32 cellular contexts compared by ENCODE assay signal in the genomic region with DNA sequence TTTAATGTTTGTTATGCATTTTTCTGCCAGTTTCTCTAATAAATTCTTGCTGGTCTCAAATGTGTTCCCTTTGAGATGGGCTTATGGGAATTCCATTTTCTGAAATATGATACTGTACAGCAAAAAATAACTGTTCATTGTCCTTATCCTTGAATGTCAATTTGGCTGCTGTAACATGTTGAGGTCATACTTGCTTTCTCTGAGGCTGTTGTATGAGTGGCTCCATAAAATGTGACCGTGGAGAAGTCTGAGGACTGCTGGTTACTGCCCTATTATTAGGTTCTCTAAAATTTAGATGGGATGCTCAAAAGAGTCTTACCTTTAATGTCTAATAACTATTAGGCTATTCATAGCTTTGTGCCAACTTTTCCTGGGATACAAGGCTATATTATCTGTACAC.
"Had no signal": no experiment of that assay in that cellular context is flagged by ENCODE, and none has a peak within 500 bp of the region (broad histone marks: within the 10 kb centered on the region; RNA-seq: fewer than 3 reads in every experiment).

No MANE protein-coding gene starts in this region.

- H3K27ac ChIP-seq: body of pancreas, breast epithelium, Peyer's patch, SJCRH30 had no signal

- H3K4me1 ChIP-seq: breast epithelium, Peyer's patch, SJCRH30 had no signal

- H3K4me2 ChIP-seq: SK-N-SH had no signal

- H3K9me3 ChIP-seq: body of pancreas, breast epithelium, MG63, Peyer's patch, SJCRH30 had no signal

- DNase-seq: activated CD4-positive, alpha-beta T cell treated with anti-CD3 and anti-CD28 coated beads, Interleukin-2, amount 10 ng/mL, durations not matched to agents 24 days and 14 days; activated CD4-positive, alpha-beta T cell treated with anti-CD3 and anti-CD28 coated beads, Interleukin-2, amount 50 U/mL, for 4 hours; activated CD8-positive, alpha-beta T cell treated with anti-CD3 and anti-CD28 coated beads for 36 hours; activated gamma-delta T cell; activated naive CD4-positive, alpha-beta T cell treated with Interleukin-2 at 50 U/mL for 16 hours; activated naive CD8-positive, alpha-beta T cell treated with anti-CD3 and anti-CD28 coated beads, Interleukin-2, amount 10 ng/mL, durations not matched to agents 7 days and 5 days; activated T-cell treated with anti-CD3 and anti-CD28 coated beads, Interleukin-2, amount 50 U/mL, for 1 hour; body of pancreas; caudate nucleus; cerebellar nuclear complex; Kasumi-1; KG1; MG63; NCI-H1048; NCI-H1105 treated with DMSO at 0.1 percent for 48 hours; NCI-H1436; NCI-H1694; NCI-H1930; NCI-H2107; NCI-H226; NCI-H446 treated with DMSO at 0.1 percent for 48 hours; NCI-H524; NCI-H69; NCI-H82; NK-92 treated with Interleukin-12 subunit alpha and Interleukin-12 subunit beta, amount 100 ng/mL, for 24 hours; PC-3; Peyer's patch; RPMI8226; SHP77; SK-N-SH had no signal

- ATAC-seq: activated CD8-positive, alpha-beta T cell treated with anti-CD3 and anti-CD28 coated beads for 36 hours; body of pancreas; PC-3 had no signal

- H3K9ac ChIP-seq: SK-N-SH had no signal

- H3K27me3 ChIP-seq: body of pancreas, breast epithelium, MG63, Peyer's patch, SJCRH30 had no signal

- H3K36me3 ChIP-seq: breast epithelium, MG63, Peyer's patch, SJCRH30 had no signal

- H3K4me3 ChIP-seq: body of pancreas, breast epithelium, MG63, Peyer's patch, SJCRH30 had no signal
